ENCODE assay signal across 15 cellular contexts in genomic region chr19:17794412-17794730, GRCh38. TPM values are rescaled to one million over a fixed set of nuclear protein-coding genes. Genes with fewer than 3 reads are reported as not detected.
DNase-seq lines count a peak whose midpoint lies in the region; ATAC-seq and TF ChIP-seq lines count a peak whose summit lies in the region.
"Had no signal": no experiment of that assay in that cellular context is flagged by ENCODE, and none has a peak within 500 bp of the region (broad histone marks: within the 10 kb centered on the region; RNA-seq: fewer than 3 reads in every experiment).

No MANE protein-coding gene starts in this region.

- no peak for ATAC-seq in activated CD8-positive, alpha-beta T cell treated with anti-CD3 and anti-CD28 coated beads for 36 hours
- ATAC-seq in activated CD8-positive, alpha-beta T cell treated with anti-CD3 and anti-CD28 coated beads, Interleukin-2, amount 10 ng/mL, durations not matched to agents 7 days and 5 days = no peak
- ATAC-seq in T-helper 17 cell = no peak
- ATAC-seq: left ventricle myocardium superior had no signal

- H3K27ac Mint-ChIP-seq in activated CD8-positive, alpha-beta T cell treated with anti-CD3 and anti-CD28 coated beads for 36 hours = no peak overlapping the region
- no peak overlapping the region for H3K27ac Mint-ChIP-seq in activated CD8-positive, alpha-beta T cell treated with anti-CD3 and anti-CD28 coated beads, Interleukin-2, amount 10 ng/mL, durations not matched to agents 7 days and 5 days
- H3K27ac Mint-ChIP-seq in T-helper 17 cell = peak overlapping the region; percentile 82

- intact Hi-C loops in activated CD8-positive, alpha-beta T cell treated with anti-CD3 and anti-CD28 coated beads for 36 hours (cut with micrococcal nuclease) = loop anchor here (10.0 kb wide), 1 partner anchor 60 kb away; the partner anchor contains the start of gene RPL18A

- H3K27me3 ChIP-seq in esophagus (ENCODE audit: control insufficient read depth in 1 of 2, insufficient read depth in 2 of 2, low read length in 2 of 2) (peaks cover 0 to 4% of the 10 kb centered on the region in 2 donors), suprapubic skin (peaks cover 43% of the 10 kb centered on the region)

- H3K4me1 ChIP-seq in esophagus (ENCODE audit: control insufficient read depth in 2 of 2, insufficient read depth in 2 of 2, low read length in 1 of 2) (peaks cover 7 to 20% of the 10 kb centered on the region in 2 donors), suprapubic skin (peaks cover 30% of the 10 kb centered on the region)

- TF ChIP-seq POLR2A in suprapubic skin (IDR thresholded peaks at IDR 0.05) = no peak

- CTCF ChIA-PET in activated CD8-positive, alpha-beta T cell treated with anti-CD3 and anti-CD28 coated beads for 36 hours (lab: Charles Lee) = interaction anchor here (0.8 to 2.2 kb wide), 3 partner anchors 61 to 139 kb away, joined by 3 to 16 read pairs (median 6); partner anchors contain the start of gene CCDC124
- CTCF ChIA-PET in activated CD8-positive, alpha-beta T cell treated with anti-CD3 and anti-CD28 coated beads, Interleukin-2, amount 10 ng/mL, durations not matched to agents 7 days and 5 days (lab: Charles Lee) = interaction anchor here (1.7 kb wide), 1 partner anchor 138 kb away, joined by 5 read pairs; the partner anchor contains the start of gene CCDC124

- TF ChIP-seq EP300 in suprapubic skin (IDR thresholded peaks at IDR 0.05) = no peak

- H3K27ac ChIP-seq in esophagus (ENCODE audit: low read depth in 2 of 2, low read length in 1 of 2) = peak overlapping the region in 1 of 2 donors; percentile 34
- H3K27ac ChIP-seq in suprapubic skin = no peak overlapping the region
- H3K27ac ChIP-seq: RWPE1 had no signal

- H3K4me3 ChIP-seq in esophagus (ENCODE audit: low read depth in 1 of 2, low read length in 2 of 2) = peak overlapping the region; percentile 53 to 56
- peak overlapping the region; percentile 22 for H3K4me3 ChIP-seq in suprapubic skin

- TF ChIP-seq CTCF in activated CD8-positive, alpha-beta T cell treated with anti-CD3 and anti-CD28 coated beads for 36 hours (IDR thresholded peaks at IDR 0.05) = no peak
- no peak for TF ChIP-seq CTCF in suprapubic skin (IDR thresholded peaks at IDR 0.05)

- H3K9me3 ChIP-seq in T-helper 17 cell (ENCODE audit: control insufficient read depth, low read length, poor library complexity, severe bottlenecking) (no peaks in the 10 kb centered on the region), esophagus (ENCODE audit: control insufficient read depth in 2 of 2, insufficient read depth in 1 of 2, low read depth in 1 of 2, low read length in 1 of 2) (no peaks in the 10 kb centered on the region), suprapubic skin (no peaks in the 10 kb centered on the region)

- WGBS in esophagus, 2 donors = 39 to 53% methylated on average over 9 of the region's 9 CpGs
- WGBS in suprapubic skin = 49% methylated on average over 8 of the region's 9 CpGs

- H3K4me3 Mint-ChIP-seq in activated CD8-positive, alpha-beta T cell treated with anti-CD3 and anti-CD28 coated beads for 36 hours = peak overlapping the region; percentile 32
- H3K4me3 Mint-ChIP-seq in activated CD8-positive, alpha-beta T cell treated with anti-CD3 and anti-CD28 coated beads, Interleukin-2, amount 10 ng/mL, durations not matched to agents 7 days and 5 days = no peak overlapping the region
- peak overlapping the region; percentile 86 for H3K4me3 Mint-ChIP-seq in T-helper 17 cell

- no peaks in the 10 kb centered on the region for H3K9me3 Mint-ChIP-seq in activated CD8-positive, alpha-beta T cell treated with anti-CD3 and anti-CD28 coated beads for 36 hours
- no peaks in the 10 kb centered on the region for H3K9me3 Mint-ChIP-seq in activated CD8-positive, alpha-beta T cell treated with anti-CD3 and anti-CD28 coated beads, Interleukin-2, amount 10 ng/mL, durations not matched to agents 7 days and 5 days (ENCODE audit: insufficient read depth)

- H3K27me3 Mint-ChIP-seq in activated CD8-positive, alpha-beta T cell treated with anti-CD3 and anti-CD28 coated beads for 36 hours = peaks cover 4% of the 10 kb centered on the region
- peaks cover 12% of the 10 kb centered on the region for H3K27me3 Mint-ChIP-seq in activated CD8-positive, alpha-beta T cell treated with anti-CD3 and anti-CD28 coated beads, Interleukin-2, amount 10 ng/mL, durations not matched to agents 7 days and 5 days (ENCODE audit: low read depth)
- no peaks in the 10 kb centered on the region for H3K27me3 Mint-ChIP-seq in T-helper 17 cell

- H3K36me3 Mint-ChIP-seq in activated CD8-positive, alpha-beta T cell treated with anti-CD3 and anti-CD28 coated beads for 36 hours (ENCODE audit: low read depth) = no peaks in the 10 kb centered on the region
- peaks cover under 1% of the 10 kb centered on the region for H3K36me3 Mint-ChIP-seq in activated CD8-positive, alpha-beta T cell treated with anti-CD3 and anti-CD28 coated beads, Interleukin-2, amount 10 ng/mL, durations not matched to agents 7 days and 5 days (ENCODE audit: low read depth)
- H3K36me3 Mint-ChIP-seq in T-helper 17 cell (ENCODE audit: low read depth) = no peaks in the 10 kb centered on the region

- H3K4me1 Mint-ChIP-seq in activated CD8-positive, alpha-beta T cell treated with anti-CD3 and anti-CD28 coated beads for 36 hours (ENCODE audit: low read depth) = peaks cover 46% of the 10 kb centered on the region
- H3K4me1 Mint-ChIP-seq in activated CD8-positive, alpha-beta T cell treated with anti-CD3 and anti-CD28 coated beads, Interleukin-2, amount 10 ng/mL, durations not matched to agents 7 days and 5 days (ENCODE audit: low read depth) = peaks cover 58% of the 10 kb centered on the region
- H3K4me1 Mint-ChIP-seq in T-helper 17 cell = peaks cover 40% of the 10 kb centered on the region

- POLR2A ChIA-PET in activated CD8-positive, alpha-beta T cell treated with anti-CD3 and anti-CD28 coated beads for 36 hours (lab: Charles Lee) = interaction anchor here (1.0 kb wide), 1 partner anchor 11 kb away, joined by 3 read pairs; no protein-coding TSS in a partner anchor
- POLR2A ChIA-PET in activated CD8-positive, alpha-beta T cell treated with anti-CD3 and anti-CD28 coated beads, Interleukin-2, amount 10 ng/mL, durations not matched to agents 7 days and 5 days (lab: Charles Lee) = no interaction called here

- DNase-seq in activated CD8-positive, alpha-beta T cell treated with anti-CD3 and anti-CD28 coated beads for 36 hours = no peak
- no peak for DNase-seq in activated CD8-positive, alpha-beta T cell treated with anti-CD3 and anti-CD28 coated beads, Interleukin-2, amount 10 ng/mL, durations not matched to agents 7 days and 5 days
- no peak for DNase-seq in T-helper 17 cell
- DNase-seq in suprapubic skin (ENCODE audit: low spot score in 2 of 2) = no peak
- no peak for DNase-seq in pons (ENCODE audit: low spot score)
- DNase-seq in activated CD4-positive, CD25-positive, alpha-beta regulatory T cell (lab: John Stamatoyannopoulos, UW) = no peak
- no peak for DNase-seq in epidermal melanocyte (ENCODE audit: insufficient read length, low spot score)
- DNase-seq: activated CD8-positive, alpha-beta memory T cell treated with anti-CD3 and anti-CD28 coated beads, Interleukin-2, amount 50 U/mL, for 4 hours; NCI-H1417 treated with DMSO at 0.1 percent for 48 hours had no signal

- no peaks in the 10 kb centered on the region for H3K36me3 ChIP-seq in esophagus (ENCODE audit: control insufficient read depth in 2 of 2, insufficient read depth in 2 of 2, low read length in 1 of 2)
- H3K36me3 ChIP-seq in suprapubic skin = no peaks in the 10 kb centered on the region

RNA-seq across cellular contexts. Expression of gene B3GNT3, which starts 0.6 kb away (rescaled TPM):
- under 1 TPM in 1 of 2 experiments, not detected in 1; 0.20 TPM for total RNA-seq in activated CD8-positive, alpha-beta T cell treated with anti-CD3 and anti-CD28 coated beads for 36 hours
- total RNA-seq in activated CD8-positive, alpha-beta T cell treated with anti-CD3 and anti-CD28 coated beads, Interleukin-2, amount 10 ng/mL, durations not matched to agents 7 days and 5 days = under 1 TPM in 1 of 2 experiments, not detected in 1; 0.13 TPM
- total RNA-seq in T-helper 17 cell (under 1 TPM; 0.52 to 0.94 TPM), suprapubic skin (10 to 100 TPM in 1 of 4 donors, 1 to 10 TPM in 3; 1.4 to 12.1 (median 5.9) TPM)
- polyA plus RNA-seq in esophagus = 10 to 100 TPM; 12.2 to 45.1 TPM
- total RNA-seq: left ventricle myocardium superior had no signal
- polyA plus RNA-seq: AG04450 had no signal

RNA-seq across cellular contexts. Expression of gene INSL3, which starts 26.9 kb away (rescaled TPM):
- total RNA-seq in activated CD8-positive, alpha-beta T cell treated with anti-CD3 and anti-CD28 coated beads for 36 hours = 1 to 10 TPM; 5.9 to 6.9 TPM
- total RNA-seq in activated CD8-positive, alpha-beta T cell treated with anti-CD3 and anti-CD28 coated beads, Interleukin-2, amount 10 ng/mL, durations not matched to agents 7 days and 5 days = 1 to 10 TPM; 5.0 to 6.4 TPM
- total RNA-seq in T-helper 17 cell = 1 to 10 TPM; 5.0 to 9.1 TPM
- under 1 TPM; 0.06 to 0.12 TPM for polyA plus RNA-seq in esophagus
- total RNA-seq in suprapubic skin = not detected
- total RNA-seq: aorta, left ventricle myocardium superior, ureter had no signal
- polyA plus RNA-seq: AG04450, aorta had no signal

RNA-seq across cellular contexts. Expression of gene FCHO1, which starts 43.1 kb away (rescaled TPM):
- 10 to 100 TPM; 36.9 to 38.3 TPM for total RNA-seq in activated CD8-positive, alpha-beta T cell treated with anti-CD3 and anti-CD28 coated beads for 36 hours
- 10 to 100 TPM; 55.0 to 58.1 TPM for total RNA-seq in activated CD8-positive, alpha-beta T cell treated with anti-CD3 and anti-CD28 coated beads, Interleukin-2, amount 10 ng/mL, durations not matched to agents 7 days and 5 days
- total RNA-seq in T-helper 17 cell = 10 to 100 TPM; 69.2 to 71.9 TPM
- under 1 TPM; 0.51 to 0.75 TPM for polyA plus RNA-seq in esophagus
- total RNA-seq in suprapubic skin = 10 to 100 TPM; 32.6 to 48.2 (median 35.7) TPM

RNA-seq across cellular contexts. Expression of gene JAK3, which starts 53.4 kb away (rescaled TPM):
- 100 to 1,000 TPM; 120 to 126 TPM for total RNA-seq in activated CD8-positive, alpha-beta T cell treated with anti-CD3 and anti-CD28 coated beads for 36 hours
- 100 to 1,000 TPM; 125 to 127 TPM for total RNA-seq in activated CD8-positive, alpha-beta T cell treated with anti-CD3 and anti-CD28 coated beads, Interleukin-2, amount 10 ng/mL, durations not matched to agents 7 days and 5 days
- total RNA-seq in T-helper 17 cell = 100 to 1,000 TPM; 149 to 211 TPM
- 1 to 10 TPM; 1.5 to 2.5 TPM for polyA plus RNA-seq in esophagus
- 1 to 10 TPM; 1.0 to 4.0 (median 1.7) TPM for total RNA-seq in suprapubic skin

Comparison
In these comparisons a context has a peak if more than half of its experiments do, and no peak if none do; other contexts are left out.
1. RNA of gene INSL3, which starts 26.9 kb away (total RNA-seq): 5.0 to 9.1 TPM in T-helper 17 cell, 5.9 to 6.9 TPM in activated CD8-positive, alpha-beta T cell treated with anti-CD3 and anti-CD28 coated beads for 36 hours and 5.0 to 6.4 TPM in activated CD8-positive, alpha-beta T cell treated with anti-CD3 and anti-CD28 coated beads, Interleukin-2, amount 10 ng/mL, durations not matched to agents 7 days and 5 days; not detected in suprapubic skin; every median in the first group is over 4 times any median in the second.